11 cellular contexts compared by ENCODE assay signal in genomic region chr3:12159227-12159601, GRCh38. TPM values are rescaled to one million over a fixed set of nuclear protein-coding genes. Genes with fewer than 3 reads are reported as not detected.
A peak's percentile ranks its signal among the peaks of the same experiment; 100 is the strongest.
DNase-seq lines count a peak whose midpoint lies in the region; ATAC-seq and TF ChIP-seq lines count a peak whose summit lies in the region.
"Had no signal": no experiment of that assay in that cellular context is flagged by ENCODE, and none has a peak within 500 bp of the region (broad histone marks: within the 10 kb centered on the region; RNA-seq: fewer than 3 reads in every experiment).

No MANE protein-coding gene starts in this region.

- no peak overlapping the region for H3K27ac ChIP-seq in BLaER1 treated with 17β-estradiol and CSF1 and Interleukin-3, amounts not matched to agents 10 nM and 100 nM
- H3K27ac ChIP-seq in naive thymus-derived CD4-positive, alpha-beta T cell (ENCODE audit: low read depth, low read length) = no peak overlapping the region

- peaks cover 5% of the 10 kb centered on the region for H3K27me3 Mint-ChIP-seq in glutamatergic neuron (ENCODE audit: unreplicated experiment)
- peaks cover 11 to 29% (median 16%) of the 10 kb centered on the region in 5 donors for H3K27me3 Mint-ChIP-seq in naive thymus-derived CD4-positive, alpha-beta T cell
- peaks cover 30 to 52% of the 10 kb centered on the region in 2 donors for H3K27me3 Mint-ChIP-seq in stimulated activated naive B cell treated with anti-CD40 and anti-IgM and Interleukin-4, amounts not matched to agents 10 μg/mL and 1 μg/mL and 100 μg/mL, for 72 hours

- no peaks in the 10 kb centered on the region for H3K36me3 ChIP-seq in BLaER1 treated with 17β-estradiol and CSF1 and Interleukin-3, amounts not matched to agents 10 nM and 100 nM
- peaks cover 26% of the 10 kb centered on the region for H3K36me3 ChIP-seq in NT2/D1 (ENCODE audit: insufficient read depth, insufficient read length, low read length)
- H3K36me3 ChIP-seq in naive thymus-derived CD4-positive, alpha-beta T cell (ENCODE audit: control insufficient read depth in 2 of 3, insufficient read depth in 3 of 3, low read length in 3 of 3) = no peaks in the 10 kb centered on the region

- no peak overlapping the region for H3K9ac ChIP-seq in BLaER1 treated with 17β-estradiol and CSF1 and Interleukin-3, amounts not matched to agents 10 nM and 100 nM
- H3K9ac ChIP-seq in NT2/D1 (ENCODE audit: insufficient read length, low read depth) = no peak overlapping the region

- intact Hi-C loops in naive thymus-derived CD4-positive, alpha-beta T cell (cut with micrococcal nuclease) = no loop called here

- peak overlapping the region; percentile 52 for H3K27ac Mint-ChIP-seq in glutamatergic neuron (ENCODE audit: unreplicated experiment)
- H3K27ac Mint-ChIP-seq in naive thymus-derived CD4-positive, alpha-beta T cell = no peak overlapping the region
- no peak overlapping the region for H3K27ac Mint-ChIP-seq in stimulated activated naive B cell treated with anti-CD40 and anti-IgM and Interleukin-4, amounts not matched to agents 10 μg/mL and 1 μg/mL and 100 μg/mL, for 72 hours

- no peak overlapping the region for H3K4me3 Mint-ChIP-seq in glutamatergic neuron (ENCODE audit: unreplicated experiment)
- H3K4me3 Mint-ChIP-seq in naive thymus-derived CD4-positive, alpha-beta T cell = peak overlapping the region in 7 of 10 donors; percentile 2 to 64 (median 21)
- no peak overlapping the region for H3K4me3 Mint-ChIP-seq in stimulated activated naive B cell treated with anti-CD40 and anti-IgM and Interleukin-4, amounts not matched to agents 10 μg/mL and 1 μg/mL and 100 μg/mL, for 72 hours

- CTCF ChIA-PET in naive thymus-derived CD4-positive, alpha-beta T cell (lab: Charles Lee) = no interaction called here

- H3K27me3 ChIP-seq in BLaER1 treated with 17β-estradiol and CSF1 and Interleukin-3, amounts not matched to agents 10 nM and 100 nM = peaks cover 0 to 7% (median 4%) of the 10 kb centered on the region in 11 experiments; a peak in 8 of 22 replicates
- no peaks in the 10 kb centered on the region for H3K27me3 ChIP-seq in NT2/D1 (ENCODE audit: insufficient read depth, insufficient read length)
- no peaks in the 10 kb centered on the region for H3K27me3 ChIP-seq in naive thymus-derived CD4-positive, alpha-beta T cell (ENCODE audit: control insufficient read depth in 2 of 2, insufficient read depth in 2 of 2, low read length in 2 of 2)

- peaks cover 22 to 39% (median 31%) of the 10 kb centered on the region in 10 experiments for H3K4me1 ChIP-seq in BLaER1 treated with 17β-estradiol and CSF1 and Interleukin-3, amounts not matched to agents 10 nM and 100 nM
- H3K4me1 ChIP-seq in NT2/D1 (ENCODE audit: insufficient read depth, insufficient read length) = peaks cover 14% of the 10 kb centered on the region
- no peaks in the 10 kb centered on the region for H3K4me1 ChIP-seq in naive thymus-derived CD4-positive, alpha-beta T cell (ENCODE audit: control insufficient read depth in 2 of 2, insufficient read depth in 2 of 2, low read length in 2 of 2)

- POLR2A ChIA-PET in naive thymus-derived CD4-positive, alpha-beta T cell (lab: Charles Lee) = no interaction called here

- H3K36me3 Mint-ChIP-seq in glutamatergic neuron (ENCODE audit: unreplicated experiment) = no peaks in the 10 kb centered on the region
- H3K36me3 Mint-ChIP-seq in naive thymus-derived CD4-positive, alpha-beta T cell = no peaks in the 10 kb centered on the region
- no peaks in the 10 kb centered on the region for H3K36me3 Mint-ChIP-seq in stimulated activated naive B cell treated with anti-CD40 and anti-IgM and Interleukin-4, amounts not matched to agents 10 μg/mL and 1 μg/mL and 100 μg/mL, for 72 hours

- no peak for ATAC-seq in naive thymus-derived CD4-positive, alpha-beta T cell
- ATAC-seq in stimulated activated naive B cell treated with anti-CD40 and anti-IgM and Interleukin-4, amounts not matched to agents 10 μg/mL and 1 μg/mL and 100 μg/mL, for 72 hours (replicated peaks) = no peak

- H3K4me2 ChIP-seq in BLaER1 treated with 17β-estradiol and CSF1 and Interleukin-3, amounts not matched to agents 10 nM and 100 nM = peak overlapping the region in 6 of 11 experiments; percentile 13 to 76 (median 45); a peak in 8 of 22 replicates

- peak; percentile 91 for DNase-seq in NT2/D1 (ENCODE audit: low read depth, low spot score)
- DNase-seq in glutamatergic neuron = no peak
- no peak for DNase-seq in naive thymus-derived CD4-positive, alpha-beta T cell
- no peak for DNase-seq in stimulated activated naive B cell treated with anti-CD40 and anti-IgM and Interleukin-4, amounts not matched to agents 10 μg/mL and 1 μg/mL and 100 μg/mL, for 72 hours
- no peak for DNase-seq in inferior parietal cortex (ENCODE audit: extremely low spot score)
- no peak for DNase-seq in dedifferentiated amniotic fluid mesenchymal stem cell (ENCODE audit: extremely low spot score)
- DNase-seq in NCI-H774 (lab: John Stamatoyannopoulos, UW) = no peak
- DNase-seq: activated gamma-delta T cell treated with Interleukin-2 at 50 U/mL for 16 hours; NCI-H524; stimulated activated CD8-positive, alpha-beta memory T cell treated with anti-CD3 and anti-CD28 coated beads, Interleukin-4, amount 100 ng/mL, for 48 hours had no signal

- no peaks in the 10 kb centered on the region; a peak in 1 of 22 replicates for H4K20me1 ChIP-seq in BLaER1 treated with 17β-estradiol and CSF1 and Interleukin-3, amounts not matched to agents 10 nM and 100 nM

- H3K9me3 Mint-ChIP-seq in glutamatergic neuron (ENCODE audit: unreplicated experiment) = peaks cover 1% of the 10 kb centered on the region
- no peaks in the 10 kb centered on the region for H3K9me3 Mint-ChIP-seq in naive thymus-derived CD4-positive, alpha-beta T cell
- no peaks in the 10 kb centered on the region for H3K9me3 Mint-ChIP-seq in stimulated activated naive B cell treated with anti-CD40 and anti-IgM and Interleukin-4, amounts not matched to agents 10 μg/mL and 1 μg/mL and 100 μg/mL, for 72 hours

- no peak for TF ChIP-seq CTCF in glutamatergic neuron (IDR thresholded peaks at IDR 0.05; ENCODE audit: partially characterized antibody, unreplicated experiment)

- H3K4me1 Mint-ChIP-seq in glutamatergic neuron (ENCODE audit: low read depth, unreplicated experiment) = peaks cover 6% of the 10 kb centered on the region
- H3K4me1 Mint-ChIP-seq in naive thymus-derived CD4-positive, alpha-beta T cell = peaks cover 0 to 8% (median 5%) of the 10 kb centered on the region in 7 donors
- H3K4me1 Mint-ChIP-seq in stimulated activated naive B cell treated with anti-CD40 and anti-IgM and Interleukin-4, amounts not matched to agents 10 μg/mL and 1 μg/mL and 100 μg/mL, for 72 hours = peaks cover 5 to 12% of the 10 kb centered on the region in 2 donors

- H3K4me3 ChIP-seq in BLaER1 treated with 17β-estradiol and CSF1 and Interleukin-3, amounts not matched to agents 10 nM and 100 nM = no peak overlapping the region
- H3K4me3 ChIP-seq in NT2/D1 (ENCODE audit: insufficient read length, low read depth) = no peak overlapping the region
- H3K4me3 ChIP-seq in naive thymus-derived CD4-positive, alpha-beta T cell (ENCODE audit: low read length) = no peak overlapping the region

- no peaks in the 10 kb centered on the region for H3K9me3 ChIP-seq in BLaER1 treated with 17β-estradiol and CSF1 and Interleukin-3, amounts not matched to agents 10 nM and 100 nM (replicated peaks in 1 of 11)
- H3K9me3 ChIP-seq in NT2/D1 (ENCODE audit: insufficient read depth, low read length) = no peaks in the 10 kb centered on the region
- no peaks in the 10 kb centered on the region for H3K9me3 ChIP-seq in naive thymus-derived CD4-positive, alpha-beta T cell (ENCODE audit: control insufficient read depth in 2 of 3, low read length in 3 of 3)

RNA-seq across cellular contexts. Expression of gene TIMP4, which starts 0.5 kb away (rescaled TPM):
- not detected for total RNA-seq in glutamatergic neuron (ENCODE audit: unreplicated experiment)
- not detected for total RNA-seq in naive thymus-derived CD4-positive, alpha-beta T cell
- polyA plus RNA-seq in naive thymus-derived CD4-positive, alpha-beta T cell = under 1 TPM in 1 of 2 donors, not detected in 1; 0.53 TPM

Comparison
In these comparisons a context has a peak if more than half of its experiments do, and no peak if none do; other contexts are left out.
1. H3K4me3 Mint-ChIP-seq: peak in naive thymus-derived CD4-positive, alpha-beta T cell (7 of 10); none in glutamatergic neuron (single experiment) and stimulated activated naive B cell treated with anti-CD40 and anti-IgM and Interleukin-4, amounts not matched to agents 10 μg/mL and 1 μg/mL and 100 μg/mL, for 72 hours (0 of 2).